Comparison of ENCODE assay signal across 30 cellular contexts in the genomic region with DNA sequence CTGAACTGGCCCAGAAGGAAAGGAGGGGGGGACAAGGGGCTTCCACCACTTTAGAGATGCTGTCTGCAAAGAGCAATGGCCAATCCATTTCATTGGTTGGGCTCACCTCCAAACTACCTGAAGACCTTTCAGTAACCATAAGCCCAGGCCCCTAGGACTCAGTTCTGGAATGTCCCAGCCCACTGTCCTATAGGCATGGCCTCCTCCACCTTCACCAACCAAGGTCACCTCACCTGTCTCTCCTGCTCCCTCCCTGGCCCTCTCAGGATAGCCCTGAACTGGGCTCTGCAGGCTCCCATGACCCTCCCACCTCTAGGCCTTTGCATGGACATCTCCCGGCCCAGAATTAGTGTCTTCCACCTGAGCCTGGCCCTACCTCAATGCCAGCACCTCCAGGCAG. TPM values are rescaled to one million over a fixed set of nuclear protein-coding genes. Genes with fewer than 3 reads are reported as not detected.
"Had no signal": no experiment of that assay in that cellular context is flagged by ENCODE, and none has a peak within 500 bp of the region (broad histone marks: within the 10 kb centered on the region; RNA-seq: fewer than 3 reads in every experiment).

No MANE protein-coding gene starts in this region.

- H3K36me3 ChIP-seq: ovary, right lobe of liver, sigmoid colon, suprapubic skin, tibial artery, transverse colon, upper lobe of right lung, uterus had no signal

- H3K4me3 ChIP-seq: ovary, psoas muscle, right lobe of liver, sigmoid colon, suprapubic skin, testis, tibial artery, transverse colon, upper lobe of right lung, uterus had no signal

- H3K36me3 Mint-ChIP-seq: natural killer cell treated with Interleukin-12 subunit alpha and Interleukin-12 subunit beta and Interleukin-15 and Interleukin-18, amount 100 ng/mL, for 72 hours; stimulated activated memory B cell treated with anti-CD40 and anti-IgM and Interleukin-4, amounts not matched to agents 10 μg/mL and 1 μg/mL and 100 μg/mL, for 72 hours; type B pancreatic cell had no signal

- H3K4me1 Mint-ChIP-seq: naive thymus-derived CD8-positive, alpha-beta T cell; nephron progenitor cell; neural crest cell; stimulated activated memory B cell treated with anti-CD40 and anti-IgM and Interleukin-4, amounts not matched to agents 10 μg/mL and 1 μg/mL and 100 μg/mL, for 72 hours; stimulated activated naive CD8-positive, alpha-beta T cell treated with anti-CD3 and anti-CD28 coated beads, Interleukin-15, amount 100 ng/mL, for 72 hours had no signal

- H3K4me3 Mint-ChIP-seq: naive thymus-derived CD8-positive, alpha-beta T cell; natural killer cell treated with Interleukin-12 subunit alpha and Interleukin-12 subunit beta and Interleukin-15 and Interleukin-18, amount 100 ng/mL, for 72 hours; nephron progenitor cell; neural crest cell; stimulated activated memory B cell treated with anti-CD40 and anti-IgM and Interleukin-4, amounts not matched to agents 10 μg/mL and 1 μg/mL and 100 μg/mL, for 72 hours; stimulated activated naive CD8-positive, alpha-beta T cell treated with anti-CD3 and anti-CD28 coated beads, Interleukin-15, amount 100 ng/mL, for 72 hours; type B pancreatic cell had no signal

- H2AFZ ChIP-seq: parathyroid adenoma had no signal

- H3K4me1 ChIP-seq: parathyroid adenoma, psoas muscle, right lobe of liver, sigmoid colon, testis, tibial artery, transverse colon, upper lobe of right lung, uterus had no signal

- DNase-seq: naive thymus-derived CD8-positive, alpha-beta T cell; nephron progenitor cell; occipital lobe; ovary; posterior cingulate gyrus; psoas muscle; right cardiac atrium; right lobe of liver; sigmoid colon; small intestine; stimulated activated CD4-positive, alpha-beta T cell treated with anti-CD3 and anti-CD28 coated beads, Interleukin-15, amount 100 ng/mL, for 24 hours; stimulated activated CD4-positive, alpha-beta T cell treated with anti-CD3 and anti-CD28 coated beads, Interleukin-2, amount 100 ng/mL, for 24 hours; stimulated activated CD4-positive, alpha-beta T cell treated with anti-CD3 and anti-CD28 coated beads, Interleukin-2, amount 100 ng/mL, for 48 hours; stimulated activated CD4-positive, alpha-beta T cell treated with anti-CD3 and anti-CD28 coated beads, Interleukin-4, amount 100 ng/mL, for 24 hours; stimulated activated naive CD4-positive, alpha-beta T cell; stimulated activated naive CD8-positive, alpha-beta T cell treated with anti-CD3 and anti-CD28 coated beads, Interleukin-15, amount 100 ng/mL, for 72 hours; stimulated activated naive CD8-positive, alpha-beta T cell treated with anti-CD3 and anti-CD28 coated beads, Interleukin-15, Interleukin-2, amounts not matched to agents 100 U/mL and 50 U/mL, for 24 hours; substantia nigra; testis; transverse colon; upper lobe of right lung; uterus had no signal

- H3K9me3 ChIP-seq: ovary, psoas muscle, right lobe of liver, sigmoid colon, suprapubic skin, testis, tibial artery, transverse colon, upper lobe of right lung, uterus had no signal

- H3K27ac Mint-ChIP-seq: naive thymus-derived CD8-positive, alpha-beta T cell; natural killer cell treated with Interleukin-12 subunit alpha and Interleukin-12 subunit beta and Interleukin-15 and Interleukin-18, amount 100 ng/mL, for 72 hours; nephron progenitor cell; progenitor cell of endocrine pancreas; stimulated activated memory B cell treated with anti-CD40 and anti-IgM and Interleukin-4, amounts not matched to agents 10 μg/mL and 1 μg/mL and 100 μg/mL, for 72 hours; stimulated activated naive CD8-positive, alpha-beta T cell treated with anti-CD3 and anti-CD28 coated beads, Interleukin-15, amount 100 ng/mL, for 72 hours; type B pancreatic cell had no signal

- ATAC-seq: naive thymus-derived CD8-positive, alpha-beta T cell; psoas muscle; right cardiac atrium; stimulated activated memory B cell treated with anti-CD40 and anti-IgM and Interleukin-4, amounts not matched to agents 10 μg/mL and 1 μg/mL and 100 μg/mL, for 72 hours; stimulated activated naive CD8-positive, alpha-beta T cell treated with anti-CD3 and anti-CD28 coated beads, Interleukin-15, amount 100 ng/mL, for 72 hours; stimulated activated naive CD8-positive, alpha-beta T cell treated with anti-CD3 and anti-CD28 coated beads, Interleukin-15, Interleukin-2, amounts not matched to agents 100 U/mL and 50 U/mL, for 24 hours; upper lobe of right lung had no signal

- H3K9me3 Mint-ChIP-seq: natural killer cell treated with Interleukin-12 subunit alpha and Interleukin-12 subunit beta and Interleukin-15 and Interleukin-18, amount 100 ng/mL, for 72 hours; neural crest cell; stimulated activated memory B cell treated with anti-CD40 and anti-IgM and Interleukin-4, amounts not matched to agents 10 μg/mL and 1 μg/mL and 100 μg/mL, for 72 hours; stimulated activated naive CD8-positive, alpha-beta T cell treated with anti-CD3 and anti-CD28 coated beads, Interleukin-15, amount 100 ng/mL, for 72 hours; type B pancreatic cell had no signal

- H3K9ac ChIP-seq: parathyroid adenoma had no signal

- H3K27ac ChIP-seq: ovary, parathyroid adenoma, psoas muscle, right lobe of liver, sigmoid colon, suprapubic skin, testis, tibial artery, transverse colon, upper lobe of right lung, uterus had no signal

- H3K27me3 ChIP-seq: ovary, right lobe of liver, sigmoid colon, suprapubic skin, testis, transverse colon, upper lobe of right lung, uterus had no signal

RNA-seq across cellular contexts. Expression of a gene that starts 22.4 kb away (rescaled TPM):
- total RNA-seq: naive thymus-derived CD8-positive, alpha-beta T cell; natural killer cell treated with Interleukin-12 subunit alpha and Interleukin-12 subunit beta and Interleukin-15 and Interleukin-18, amount 100 ng/mL, for 72 hours had no signal
- polyA plus RNA-seq: naive thymus-derived CD8-positive, alpha-beta T cell had no signal
